ENCODE assay signal across 22 cellular contexts in the genomic region with DNA sequence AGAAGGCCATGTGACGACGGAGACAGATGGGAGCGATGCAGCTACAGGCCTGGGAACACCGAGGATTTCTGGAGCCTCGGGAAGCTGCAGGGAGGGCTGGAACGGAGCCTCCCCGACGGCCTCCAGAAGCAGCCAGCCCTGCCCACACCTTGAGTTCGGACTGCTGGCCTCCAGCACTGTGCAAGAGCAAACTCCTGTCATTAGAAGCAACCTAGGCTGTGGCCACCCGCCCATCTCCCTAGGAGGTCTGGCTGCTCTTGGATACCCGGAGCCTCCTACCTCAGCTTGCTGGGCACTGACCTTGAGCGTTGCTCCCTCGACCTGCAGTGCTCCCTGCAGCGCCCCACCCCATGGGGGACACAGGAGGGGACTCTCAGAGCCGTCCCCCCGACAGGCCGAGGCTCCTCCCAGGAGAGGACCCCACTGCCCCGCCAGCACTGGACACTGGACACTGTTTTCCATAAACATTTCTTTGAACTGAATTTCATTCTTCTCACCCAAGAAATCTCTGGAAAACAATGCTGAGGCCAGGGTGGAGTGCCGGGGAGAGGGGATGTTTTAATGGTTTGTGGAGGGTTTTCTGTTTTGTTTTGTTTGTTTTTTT. TPM values are rescaled to one million over a fixed set of nuclear protein-coding genes. Genes with fewer than 3 reads are reported as not detected.
A peak's percentile ranks its signal among the peaks of the same experiment; 100 is the strongest.
DNase-seq lines count a peak whose midpoint lies in the region; ATAC-seq and TF ChIP-seq lines count a peak whose summit lies in the region.
"Had no signal": no experiment of that assay in that cellular context is flagged by ENCODE, and none has a peak within 500 bp of the region (broad histone marks: within the 10 kb centered on the region; RNA-seq: fewer than 3 reads in every experiment).

No MANE protein-coding gene starts in this region.

- H3K4me3 Mint-ChIP-seq in progenitor cell of endocrine pancreas (ENCODE audit: low read depth) = no peak overlapping the region
- H3K4me3 Mint-ChIP-seq in activated T-cell treated with anti-CD3 and anti-CD28 coated beads, Interleukin-2, amount 50 U/mL, for 24 hours = no peak overlapping the region
- no peak overlapping the region for H3K4me3 Mint-ChIP-seq in activated CD8-positive, alpha-beta memory T cell treated with anti-CD3 and anti-CD28 coated beads, Interleukin-2, amount 10 ng/mL, durations not matched to agents 7 days and 5 days
- H3K4me3 Mint-ChIP-seq: activated CD4-positive, alpha-beta memory T cell treated with anti-CD3 and anti-CD28 coated beads, Interleukin-2, amount 10 ng/mL, durations not matched to agents 7 days and 5 days; activated naive CD4-positive, alpha-beta T cell treated with anti-CD3 and anti-CD28 coated beads, Interleukin-2, amount 10 ng/mL, durations not matched to agents 7 days and 5 days; CD4-positive, alpha-beta memory T cell had no signal

- TF ChIP-seq CTCF in parathyroid adenoma (IDR thresholded peaks at IDR 0.05) (no peak), progenitor cell of endocrine pancreas (IDR thresholded peaks at IDR 0.05; ENCODE audit: unreplicated experiment) (no peak)

- no peaks in the 10 kb centered on the region for H3K36me3 ChIP-seq in parathyroid adenoma (ENCODE audit: control insufficient read depth, insufficient read depth, low read length)
- H3K36me3 ChIP-seq: thyroid gland had no signal

- no peaks in the 10 kb centered on the region for H3K27me3 ChIP-seq in parathyroid adenoma (ENCODE audit: control insufficient read depth, insufficient read depth, low read length)
- H3K27me3 ChIP-seq: thyroid gland had no signal

- CTCF ChIA-PET in activated CD8-positive, alpha-beta memory T cell treated with anti-CD3 and anti-CD28 coated beads, Interleukin-2, amount 10 ng/mL, durations not matched to agents 7 days and 5 days (lab: Charles Lee) = no interaction called here

- H3K27ac Mint-ChIP-seq in progenitor cell of endocrine pancreas = no peak overlapping the region
- H3K27ac Mint-ChIP-seq in activated T-cell treated with anti-CD3 and anti-CD28 coated beads, Interleukin-2, amount 50 U/mL, for 24 hours = no peak overlapping the region
- H3K27ac Mint-ChIP-seq in activated CD8-positive, alpha-beta memory T cell treated with anti-CD3 and anti-CD28 coated beads, Interleukin-2, amount 10 ng/mL, durations not matched to agents 7 days and 5 days = no peak overlapping the region
- H3K27ac Mint-ChIP-seq: activated CD4-positive, alpha-beta memory T cell treated with anti-CD3 and anti-CD28 coated beads, Interleukin-2, amount 10 ng/mL, durations not matched to agents 7 days and 5 days; activated naive CD4-positive, alpha-beta T cell treated with anti-CD3 and anti-CD28 coated beads, Interleukin-2, amount 10 ng/mL, durations not matched to agents 7 days and 5 days had no signal

- DNase-seq in DMS 273 (lab: John Stamatoyannopoulos, UW; ENCODE audit: unreplicated experiment) = peak; percentile 82
- peak; percentile 91 for DNase-seq in NCI-H2171 treated with DMSO at 0.1 percent for 48 hours (lab: John Stamatoyannopoulos, UW)
- DNase-seq in epidermal melanocyte (ENCODE audit: insufficient read length, low spot score) = peak; percentile 18
- no peak for DNase-seq in activated effector memory CD4-positive, alpha-beta T cell treated with anti-CD3 and anti-CD28 coated beads, Interleukin-2, amount 50 U/mL, for 16 hours
- DNase-seq in progenitor cell of endocrine pancreas (ENCODE audit: low spot score, unreplicated experiment) = no peak
- DNase-seq in activated T-cell treated with anti-CD3 and anti-CD28 coated beads, Interleukin-2, amount 50 U/mL, for 24 hours = no peak
- DNase-seq in activated CD8-positive, alpha-beta memory T cell treated with anti-CD3 and anti-CD28 coated beads, Interleukin-2, amount 10 ng/mL, durations not matched to agents 7 days and 5 days = no peak
- DNase-seq: activated CD4-positive, alpha-beta memory T cell treated with anti-CD3 and anti-CD28 coated beads, Interleukin-2, amount 10 ng/mL, durations not matched to agents 7 days and 5 days; activated CD4-positive, CD25-positive, alpha-beta regulatory T cell; activated naive CD4-positive, alpha-beta T cell treated with anti-CD3 and anti-CD28 coated beads, Interleukin-2, amount 10 ng/mL, durations not matched to agents 7 days and 5 days; CD4-positive, alpha-beta memory T cell; erythroblast; foreskin melanocyte; hippocampal formation; NCI-H1092 treated with DMSO at 0.1 percent for 48 hours; NCI-H2081; NCI-H510A treated with DMSO at 0.1 percent for 48 hours; stimulated activated CD4-positive, alpha-beta T cell treated with anti-CD3 and anti-CD28 coated beads, Interleukin-4, amount 100 ng/mL, for 24 hours; stimulated activated naive CD4-positive, alpha-beta T cell treated with Interleukin-2 at 50 U/mL for 16 hours; T-helper 9 cell; thyroid gland had no signal

- H3K4me1 ChIP-seq in parathyroid adenoma = peaks cover 6% of the 10 kb centered on the region

- peaks cover 7% of the 10 kb centered on the region for H3K27me3 Mint-ChIP-seq in progenitor cell of endocrine pancreas
- no peaks in the 10 kb centered on the region for H3K27me3 Mint-ChIP-seq in activated T-cell treated with anti-CD3 and anti-CD28 coated beads, Interleukin-2, amount 50 U/mL, for 24 hours
- H3K27me3 Mint-ChIP-seq in activated CD8-positive, alpha-beta memory T cell treated with anti-CD3 and anti-CD28 coated beads, Interleukin-2, amount 10 ng/mL, durations not matched to agents 7 days and 5 days = no peaks in the 10 kb centered on the region
- H3K27me3 Mint-ChIP-seq: activated CD4-positive, alpha-beta memory T cell treated with anti-CD3 and anti-CD28 coated beads, Interleukin-2, amount 10 ng/mL, durations not matched to agents 7 days and 5 days; CD4-positive, alpha-beta memory T cell had no signal

- H3K4me2 ChIP-seq in parathyroid adenoma (ENCODE audit: low read length) = no peak overlapping the region

- H3K36me3 Mint-ChIP-seq in progenitor cell of endocrine pancreas (ENCODE audit: insufficient read depth) = peaks cover 4% of the 10 kb centered on the region
- no peaks in the 10 kb centered on the region for H3K36me3 Mint-ChIP-seq in activated T-cell treated with anti-CD3 and anti-CD28 coated beads, Interleukin-2, amount 50 U/mL, for 24 hours (ENCODE audit: low read depth)
- no peaks in the 10 kb centered on the region for H3K36me3 Mint-ChIP-seq in activated CD8-positive, alpha-beta memory T cell treated with anti-CD3 and anti-CD28 coated beads, Interleukin-2, amount 10 ng/mL, durations not matched to agents 7 days and 5 days
- H3K36me3 Mint-ChIP-seq: activated naive CD4-positive, alpha-beta T cell treated with anti-CD3 and anti-CD28 coated beads, Interleukin-2, amount 10 ng/mL, durations not matched to agents 7 days and 5 days; CD4-positive, alpha-beta memory T cell had no signal

- H3K4me1 Mint-ChIP-seq in progenitor cell of endocrine pancreas (ENCODE audit: low read depth) = peaks cover 3% of the 10 kb centered on the region
- H3K4me1 Mint-ChIP-seq in activated T-cell treated with anti-CD3 and anti-CD28 coated beads, Interleukin-2, amount 50 U/mL, for 24 hours (ENCODE audit: low read depth) = no peaks in the 10 kb centered on the region
- H3K4me1 Mint-ChIP-seq in activated CD8-positive, alpha-beta memory T cell treated with anti-CD3 and anti-CD28 coated beads, Interleukin-2, amount 10 ng/mL, durations not matched to agents 7 days and 5 days = no peaks in the 10 kb centered on the region
- H3K4me1 Mint-ChIP-seq: activated CD4-positive, alpha-beta memory T cell treated with anti-CD3 and anti-CD28 coated beads, Interleukin-2, amount 10 ng/mL, durations not matched to agents 7 days and 5 days; activated naive CD4-positive, alpha-beta T cell treated with anti-CD3 and anti-CD28 coated beads, Interleukin-2, amount 10 ng/mL, durations not matched to agents 7 days and 5 days; CD4-positive, alpha-beta memory T cell had no signal

- H3K27ac ChIP-seq in parathyroid adenoma = peak overlapping the region; percentile 19
- H3K27ac ChIP-seq: thyroid gland had no signal

- peak overlapping the region; percentile 56 for H2AFZ ChIP-seq in parathyroid adenoma

- no peaks in the 10 kb centered on the region for H3K9me3 ChIP-seq in parathyroid adenoma (ENCODE audit: control insufficient read depth, low read length)
- H3K9me3 ChIP-seq: thyroid gland had no signal

- H3K4me3 ChIP-seq in parathyroid adenoma (ENCODE audit: low read depth, low read length) = no peak overlapping the region
- H3K4me3 ChIP-seq: thyroid gland had no signal

- H3K9me3 Mint-ChIP-seq in progenitor cell of endocrine pancreas (ENCODE audit: low read depth) = no peaks in the 10 kb centered on the region
- no peaks in the 10 kb centered on the region for H3K9me3 Mint-ChIP-seq in activated T-cell treated with anti-CD3 and anti-CD28 coated beads, Interleukin-2, amount 50 U/mL, for 24 hours
- no peaks in the 10 kb centered on the region for H3K9me3 Mint-ChIP-seq in activated CD8-positive, alpha-beta memory T cell treated with anti-CD3 and anti-CD28 coated beads, Interleukin-2, amount 10 ng/mL, durations not matched to agents 7 days and 5 days (ENCODE audit: low read depth)
- H3K9me3 Mint-ChIP-seq: activated CD4-positive, alpha-beta memory T cell treated with anti-CD3 and anti-CD28 coated beads, Interleukin-2, amount 10 ng/mL, durations not matched to agents 7 days and 5 days; activated naive CD4-positive, alpha-beta T cell treated with anti-CD3 and anti-CD28 coated beads, Interleukin-2, amount 10 ng/mL, durations not matched to agents 7 days and 5 days; CD4-positive, alpha-beta memory T cell had no signal

- ATAC-seq in activated CD8-positive, alpha-beta memory T cell treated with anti-CD3 and anti-CD28 coated beads, Interleukin-2, amount 10 ng/mL, durations not matched to agents 7 days and 5 days = no peak

- peaks cover 7% of the 10 kb centered on the region for H3K79me2 ChIP-seq in parathyroid adenoma

- H3K9ac ChIP-seq in parathyroid adenoma = no peak overlapping the region

RNA-seq across cellular contexts. Expression of a gene that starts 22.5 kb away (rescaled TPM):
- 190 and 197 TPM in 2 replicates for total RNA-seq in progenitor cell of endocrine pancreas
- 10 to 100 TPM; 64.0 to 65.7 TPM for total RNA-seq in activated CD8-positive, alpha-beta memory T cell treated with anti-CD3 and anti-CD28 coated beads, Interleukin-2, amount 10 ng/mL, durations not matched to agents 7 days and 5 days

Comparison
In these comparisons a context has a peak if more than half of its experiments do, and no peak if none do; other contexts are left out.
1. DNase-seq: peak in DMS 273 (single experiment), NCI-H2171 treated with DMSO at 0.1 percent for 48 hours (single experiment) and epidermal melanocyte (single experiment); none in activated effector memory CD4-positive, alpha-beta T cell treated with anti-CD3 and anti-CD28 coated beads, Interleukin-2, amount 50 U/mL, for 16 hours (single experiment), progenitor cell of endocrine pancreas (single experiment), activated T-cell treated with anti-CD3 and anti-CD28 coated beads, Interleukin-2, amount 50 U/mL, for 24 hours (single experiment) and activated CD8-positive, alpha-beta memory T cell treated with anti-CD3 and anti-CD28 coated beads, Interleukin-2, amount 10 ng/mL, durations not matched to agents 7 days and 5 days (single experiment).